Comparison of ENCODE assay signal across 2 cellular contexts in genomic region chr3:24042174-24042878, GRCh38.
TF ChIP-seq lines count a peak whose summit lies in the region.

No MANE protein-coding gene starts in this region.

TF ChIP-seq in SK-N-SH treated with all-trans-retinoic acid at 6 μM for 48 hours, 23 proteins besides CTCF, POLR2A, EP300 and RAD21 (continued from another document):
- TF ChIP-seq TSHZ2 (CRISPR knock-in tag; IDR thresholded peaks at IDR 0.05) (no peak), OSR1 (CRISPR knock-in tag; IDR thresholded peaks at IDR 0.05) (no peak), RARB (CRISPR knock-in tag; IDR thresholded peaks at IDR 0.05) (no peak), ZNF70 (CRISPR knock-in tag; IDR thresholded peaks at IDR 0.05) (no peak), ARNTL (CRISPR knock-in tag; IDR thresholded peaks at IDR 0.05; ENCODE audit: borderline replicate concordance, low read depth) (no peak), SNAI2 (CRISPR knock-in tag; IDR thresholded peaks at IDR 0.05) (no peak), ZNF565 (CRISPR knock-in tag; conservative IDR thresholded peaks at IDR 0.05; ENCODE audit: low read depth) (no peak), ZNF8 (CRISPR knock-in tag; IDR thresholded peaks at IDR 0.05) (no peak), ZFP30 (CRISPR knock-in tag; IDR thresholded peaks at IDR 0.05) (no peak)

TF ChIP-seq in SK-N-SH, 30 proteins besides CTCF, POLR2A, EP300 and RAD21 (continued from another document):
- TF ChIP-seq REST (IDR thresholded peaks at IDR 0.05; ENCODE audit: low read depth, low read length), result no peak
- no peak for TF ChIP-seq JUND (IDR thresholded peaks at IDR 0.05)
- TF ChIP-seq YY1 (IDR thresholded peaks at IDR 0.05; ENCODE audit: low read depth), result no peak
- no peak for TF ChIP-seq SIN3A (IDR thresholded peaks at IDR 0.05; ENCODE audit: borderline replicate concordance, low read depth, low read length)
- TF ChIP-seq, protein P1, sequence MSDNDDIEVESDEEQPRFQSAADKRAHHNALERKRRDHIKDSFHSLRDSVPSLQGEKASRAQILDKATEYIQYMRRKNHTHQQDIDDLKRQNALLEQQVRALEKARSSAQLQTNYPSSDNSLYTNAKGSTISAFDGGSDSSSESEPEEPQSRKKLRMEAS (IDR thresholded peaks at IDR 0.05; ENCODE audit: low read depth), result no peak
- TF ChIP-seq FOXJ3 (CRISPR knock-in tag; IDR thresholded peaks at IDR 0.05), result no peak
